24 cellular contexts compared by ENCODE assay signal in the genomic region with DNA sequence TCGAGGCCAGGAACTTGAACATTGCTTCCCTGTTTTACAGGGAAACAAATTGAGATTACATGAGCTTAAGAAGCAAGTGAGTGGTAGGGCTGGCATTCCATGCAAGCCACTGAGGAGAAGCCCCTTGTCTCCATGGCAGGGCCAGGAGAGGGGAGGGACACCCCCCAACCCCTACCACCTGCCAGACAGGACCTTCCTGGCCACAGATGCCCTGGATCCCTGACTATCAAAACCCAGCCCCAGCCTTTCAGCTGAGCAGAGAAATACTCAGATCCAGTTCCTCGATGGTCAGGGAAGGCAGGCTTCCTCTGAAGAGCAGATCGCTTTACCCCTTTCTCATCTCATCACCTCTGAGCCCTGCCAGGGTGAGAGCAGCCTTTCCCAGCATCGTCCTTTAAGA. TPM values are rescaled to one million over a fixed set of nuclear protein-coding genes. Genes with fewer than 3 reads are reported as not detected.
"Had no signal": no experiment of that assay in that cellular context is flagged by ENCODE, and none has a peak within 500 bp of the region (broad histone marks: within the 10 kb centered on the region; RNA-seq: fewer than 3 reads in every experiment).

No MANE protein-coding gene starts in this region.

- H3K9me3 ChIP-seq: ascending aorta, gastrocnemius medialis, left lung, suprapubic skin, vagina had no signal

- FAIRE-seq: kidney had no signal

- H3K4me1 ChIP-seq: ascending aorta, gastrocnemius medialis had no signal

- DNase-seq: activated CD4-positive, alpha-beta T cell treated with anti-CD3 and anti-CD28 coated beads for 1 hour; activated naive CD4-positive, alpha-beta T cell treated with Interleukin-2 at 50 U/mL for 16 hours; activated T-cell treated with anti-CD3 and anti-CD28 coated beads for 4 hours; cerebellar nuclear complex; effector CD4-positive, alpha-beta T cell; kidney; left lung; nephron progenitor cell; occipital lobe; right cardiac atrium; stimulated activated CD4-positive, alpha-beta T cell treated with anti-CD3 and anti-CD28 coated beads, Interleukin-15, amount 100 ng/mL, for 24 hours; stimulated activated CD4-positive, alpha-beta T cell treated with anti-CD3 and anti-CD28 coated beads, Interleukin-2, amount 100 ng/mL, for 48 hours; T-helper 2 cell; trophoblast cell had no signal

- H3K36me3 ChIP-seq: ascending aorta, gastrocnemius medialis, left lung, suprapubic skin, vagina had no signal

- H3K27me3 ChIP-seq: ascending aorta, gastrocnemius medialis, left lung, suprapubic skin, vagina had no signal

- H3K4me3 ChIP-seq: ascending aorta, gastrocnemius medialis, left lung, skin epidermis, suprapubic skin, vagina had no signal

- H3K27ac ChIP-seq: ascending aorta, gastrocnemius medialis, left lung, suprapubic skin, vagina, VCaP had no signal

RNA-seq across cellular contexts. Expression of a gene that starts 53.8 kb away (rescaled TPM):
- total RNA-seq: activated T-helper 2 cell treated with anti-CD3 and anti-CD28 coated beads, Interferon-gamma antibody, Interleukin-2, Interleukin-4, amounts not matched to agents 10 μg/mL and 5 μg/mL and 100 μg/mL, durations not matched to agents 14 hours and 24 hours and 36 hours; ascending aorta; esophagus mucosa; gastrocnemius medialis; kidney; myocyte; occipital lobe; progenitor cell of endocrine pancreas; right cardiac atrium; suprapubic skin; vagina had no signal
